8 cellular contexts compared by ENCODE assay signal in genomic region chr5:132422720-132423442, GRCh38. TPM values are rescaled to one million over a fixed set of nuclear protein-coding genes. Genes with fewer than 3 reads are reported as not detected.
DNase-seq lines count a peak whose midpoint lies in the region; ATAC-seq and TF ChIP-seq lines count a peak whose summit lies in the region.

No MANE protein-coding gene starts in this region.

- H3K4me3 ChIP-seq in heart left ventricle (peak overlapping the region in 1 of 12 donors; percentile 3), A673 (ENCODE audit: low read depth, low read length, poor library complexity, severe bottlenecking) (no peak overlapping the region)

- H3K9me3 Mint-ChIP-seq in type B pancreatic cell: no peaks in the 10 kb centered on the region

- peak overlapping the region; percentile 84 for H3K4me3 Mint-ChIP-seq in T-helper 17 cell
- peak overlapping the region; percentile 76 for H3K4me3 Mint-ChIP-seq in type B pancreatic cell

- WGBS in heart left ventricle, 4 donors: 28 to 44% (median 32%) methylated on average over 5 of the region's 5 CpGs

- H3K27ac Mint-ChIP-seq in T-helper 17 cell (peak overlapping the region; percentile 99), type B pancreatic cell (peak overlapping the region; percentile 96)

- peaks cover 34 to 100% (median 93%) of the 10 kb centered on the region in 12 donors for H3K4me1 ChIP-seq in heart left ventricle
- peaks cover 54% of the 10 kb centered on the region for H3K4me1 ChIP-seq in A673 (ENCODE audit: insufficient read depth, low read length, poor library complexity, severe bottlenecking)

- no peak for DNase-seq in T-helper 17 cell
- DNase-seq in heart left ventricle: peak in 4 of 5 donors; percentile 73 to 84 (median 80)
- no peak for DNase-seq in type B pancreatic cell (ENCODE audit: extremely low spot score, unreplicated experiment)
- no peak for DNase-seq in Ammon's horn (ENCODE audit: low spot score)
- DNase-seq in A673 (ENCODE audit: low spot score): no peak

- POLR2A ChIA-PET in A673 (lab: Charles Lee; ENCODE audit: low non-redundant PET): no interaction called here

- no peak for TF ChIP-seq CTCF in heart left ventricle (IDR thresholded peaks at IDR 0.05)
- TF ChIP-seq CTCF in type B pancreatic cell (conservative IDR thresholded peaks at IDR 0.05): no peak
- no peak for TF ChIP-seq CTCF in A673 (conservative IDR thresholded peaks at IDR 0.05; ENCODE audit: low read depth, low read length)

- TF ChIP-seq POLR2A in heart left ventricle (IDR thresholded peaks at IDR 0.05): no peak

- no TSS peak for BruUV-seq in A673 (replicated peaks; lab: Mats Ljungman, UMichigan)

- H3K9me3 ChIP-seq in T-helper 17 cell (ENCODE audit: control insufficient read depth, low read length, poor library complexity, severe bottlenecking) (no peaks in the 10 kb centered on the region), heart left ventricle (no peaks in the 10 kb centered on the region), A673 (ENCODE audit: low read depth, low read length, poor library complexity, severe bottlenecking) (no peaks in the 10 kb centered on the region)

- H3K27me3 ChIP-seq in heart left ventricle (no peaks in the 10 kb centered on the region), A673 (replicated peaks; ENCODE audit: insufficient read depth, low read depth, low read length, poor library complexity) (no peaks in the 10 kb centered on the region)

- H3K36me3 Mint-ChIP-seq in T-helper 17 cell (ENCODE audit: low read depth) (peaks cover 10% of the 10 kb centered on the region), type B pancreatic cell (peaks cover 10% of the 10 kb centered on the region)

- H3K36me3 ChIP-seq in heart left ventricle (peaks cover 0 to 34% (median 13%) of the 10 kb centered on the region in 9 donors), A673 (ENCODE audit: insufficient read depth, low read length, poor library complexity, severe bottlenecking) (no peaks in the 10 kb centered on the region)

- intact Hi-C loops in heart left ventricle (cut with DNase I): loop anchor here in 2 of 10 donors (5.0 kb wide), 2 partner anchors 64 to 69 kb away; partner anchors contain the start of gene IRF1 (in 1 of the 2)
- intact Hi-C loops in A673 (cut with micrococcal nuclease; ENCODE audit: unreplicated experiment): no loop called here

- peak overlapping the region; percentile 4 to 98 (median 82) for H3K27ac ChIP-seq in heart left ventricle
- no peak overlapping the region for H3K27ac ChIP-seq in A673 (ENCODE audit: low read depth, low read length, poor library complexity, severe bottlenecking)

- H3K27me3 Mint-ChIP-seq in T-helper 17 cell: no peaks in the 10 kb centered on the region
- H3K27me3 Mint-ChIP-seq in type B pancreatic cell: no peaks in the 10 kb centered on the region

- H3K4me1 Mint-ChIP-seq in T-helper 17 cell (peaks cover 87% of the 10 kb centered on the region), type B pancreatic cell (ENCODE audit: unreplicated experiment) (peaks cover 54% of the 10 kb centered on the region)

- peak; percentile 41 for ATAC-seq in GM18909 (IDR thresholded peaks at IDR 0.05; ENCODE audit: poor library complexity, unreplicated experiment)
- ATAC-seq in HG03108 (IDR thresholded peaks at IDR 0.05; ENCODE audit: unreplicated experiment): peak; percentile 37
- ATAC-seq in T-helper 17 cell: no peak
- ATAC-seq in heart left ventricle: peak; percentile 52 to 83 (median 74)
- no peak for ATAC-seq in HG02938 (IDR thresholded peaks at IDR 0.05; ENCODE audit: unreplicated experiment)

- CTCF ChIA-PET in A673 (lab: Charles Lee): no interaction called here

RNA-seq across cellular contexts. Expression of gene SLC22A5, which starts 53.4 kb away (rescaled TPM):
- total RNA-seq in T-helper 17 cell (1 to 10 TPM; 3.4 to 3.7 TPM), heart left ventricle (10 to 100 TPM in 8 of 9 donors, 1 to 10 TPM in 1; 7.5 to 42.5 (median 13.5) TPM), type B pancreatic cell (ENCODE audit: low replicate concordance) (21.6 and 39.3 TPM in 2 replicates), A673 (2021) (3.0 and 3.8 TPM in 2 replicates)
- 10 to 100 TPM; 11.1 to 50.1 TPM for polyA plus RNA-seq in heart left ventricle

Comparison
In these comparisons a context has a peak if more than half of its experiments do, and no peak if none do; other contexts are left out.
1. ATAC-seq: peak in GM18909 (single experiment), HG03108 (single experiment) and heart left ventricle (4 of 4); none in T-helper 17 cell (single experiment) and HG02938 (single experiment).
2. DNase-seq: peak in heart left ventricle (4 of 5); none in T-helper 17 cell (0 of 3), type B pancreatic cell (single experiment), Ammon's horn (single experiment) and A673 (single experiment).